Comparison of ENCODE assay signal across 9 cellular contexts in the genomic region with DNA sequence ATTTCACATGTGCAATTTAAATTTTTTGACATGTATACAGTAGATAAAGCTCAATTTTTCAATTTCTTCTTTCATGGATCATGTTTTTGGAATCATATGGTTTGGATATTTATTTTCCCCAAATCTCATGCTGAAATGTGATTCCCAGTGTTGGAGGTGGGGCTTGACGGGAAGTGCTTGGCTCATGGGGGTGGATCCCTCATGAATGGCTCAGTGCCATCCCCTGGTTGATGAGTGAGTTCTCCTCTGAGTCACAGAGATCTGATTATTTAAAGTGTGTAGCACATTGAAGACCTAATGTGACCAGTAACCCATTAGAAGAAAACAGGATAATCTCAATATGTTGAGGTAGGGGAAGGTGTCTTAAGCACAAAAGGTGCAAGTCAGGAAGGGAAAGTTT. TPM values are rescaled to one million over a fixed set of nuclear protein-coding genes. Genes with fewer than 3 reads are reported as not detected.
A peak's percentile ranks its signal among the peaks of the same experiment; 100 is the strongest.
DNase-seq lines count a peak whose midpoint lies in the region; FAIRE-seq and TF ChIP-seq lines count a peak whose summit lies in the region.
"Had no signal": no experiment of that assay in that cellular context is flagged by ENCODE, and none has a peak within 500 bp of the region (broad histone marks: within the 10 kb centered on the region; RNA-seq: fewer than 3 reads in every experiment).

No MANE protein-coding gene starts in this region.

- H3K27ac ChIP-seq in keratinocyte (ENCODE audit: control insufficient read depth, insufficient read depth, low read length) = peak overlapping the region; percentile 71
- H3K27ac ChIP-seq in spleen = peak overlapping the region; percentile 49 to 88 (median 88)

- peaks cover 14% of the 10 kb centered on the region for H3K36me3 Mint-ChIP-seq in activated CD4-positive, alpha-beta T cell treated with anti-CD3 and anti-CD28 coated beads, Interleukin-2, amount 10 ng/mL, durations not matched to agents 24 days and 14 days (ENCODE audit: low read depth)

- H3K4me1 Mint-ChIP-seq in activated CD4-positive, alpha-beta T cell treated with anti-CD3 and anti-CD28 coated beads, Interleukin-2, amount 10 ng/mL, durations not matched to agents 24 days and 14 days = peaks cover 33% of the 10 kb centered on the region

- H3K27me3 ChIP-seq in keratinocyte (ENCODE audit: control insufficient read depth, extremely low read depth, insufficient read depth, low read length) = no peaks in the 10 kb centered on the region
- no peaks in the 10 kb centered on the region for H3K27me3 ChIP-seq in spleen (replicated peaks in 1 of 7)

- no peak for TF ChIP-seq POLR2A in spleen (IDR thresholded peaks at IDR 0.05)

- dilution Hi-C loops in keratinocyte (cut with MboI; ENCODE audit: extremely low pct_ligation_motif_present, low sequenced_read_pairs) = no loop called here

- H3K9me1 ChIP-seq in keratinocyte (ENCODE audit: control insufficient read depth, extremely low read depth, insufficient read depth, low read length) = no peaks in the 10 kb centered on the region

- H2AFZ ChIP-seq in keratinocyte (ENCODE audit: control insufficient read depth, low read length) = no peak overlapping the region

- no peak for TF ChIP-seq CTCF in cardiac fibroblast (IDR thresholded peaks at IDR 0.05; ENCODE audit: low read depth, low read length)
- TF ChIP-seq CTCF in keratinocyte (optimal IDR thresholded peaks at IDR 0.05 in 1 of 3, IDR thresholded peaks at IDR 0.05 in 1 of 3, conservative IDR thresholded peaks at IDR 0.05 in 1 of 3; ENCODE audit: extremely low read depth in 1 of 3, insufficient read depth in 2 of 3, low read length in 3 of 3) = no peak
- no peak for TF ChIP-seq CTCF in spleen (IDR thresholded peaks at IDR 0.05 in 8 of 11, conservative IDR thresholded peaks at IDR 0.05 in 3 of 11)

- H4K20me1 ChIP-seq in keratinocyte (ENCODE audit: control insufficient read depth, extremely low read depth, insufficient read depth, low read length) = no peaks in the 10 kb centered on the region

- no peaks in the 10 kb centered on the region for H3K79me2 ChIP-seq in keratinocyte (ENCODE audit: control insufficient read depth, insufficient read depth, low read length)

- WGBS in spleen, 5 donors = 46 to 68% (median 54%) methylated on average over 1 of the region's 1 CpG

- H3K27me3 Mint-ChIP-seq in activated CD4-positive, alpha-beta T cell treated with anti-CD3 and anti-CD28 coated beads, Interleukin-2, amount 10 ng/mL, durations not matched to agents 24 days and 14 days = no peaks in the 10 kb centered on the region

- H3K36me3 ChIP-seq in keratinocyte (ENCODE audit: control insufficient read depth in 2 of 2, extremely low read depth in 1 of 2, insufficient read depth in 2 of 2, low read length in 2 of 2) = no peaks in the 10 kb centered on the region
- H3K36me3 ChIP-seq in spleen = no peaks in the 10 kb centered on the region

- peaks cover 22% of the 10 kb centered on the region for H3K4me1 ChIP-seq in keratinocyte (ENCODE audit: control insufficient read depth, extremely low read depth, insufficient read depth, low read length)
- H3K4me1 ChIP-seq in spleen = peaks cover 6 to 58% (median 22%) of the 10 kb centered on the region in 6 donors

- FAIRE-seq in keratinocyte (lab: Jason Lieb, UNC) = peak; percentile 88

- intact Hi-C loops in activated CD4-positive, alpha-beta T cell treated with anti-CD3 and anti-CD28 coated beads, Interleukin-2, amount 10 ng/mL, durations not matched to agents 24 days and 14 days (cut with micrococcal nuclease) = loop anchor here (10.0 kb wide), 1 partner anchor 626 kb away; no protein-coding TSS in a partner anchor
- intact Hi-C loops in spleen (cut with DNase I; ENCODE audit: low total_unique reads) = no loop called here

- H3K4me3 ChIP-seq in cardiac fibroblast (replicated peaks in 1 of 2; ENCODE audit: low read depth in 2 of 2, low read length in 2 of 2) (peak overlapping the region; percentile 54 to 61), keratinocyte (ENCODE audit: control insufficient read depth in 2 of 3, extremely low read depth in 1 of 3, insufficient read depth in 2 of 3, low read depth in 1 of 3, low read length in 3 of 3) (peak overlapping the region in 1 of 3 experiments; percentile 67), spleen (peak overlapping the region; percentile 4 to 63 (median 26))

- DNase-seq in activated CD4-positive, alpha-beta T cell treated with anti-CD3 and anti-CD28 coated beads, Interleukin-2, amount 10 ng/mL, durations not matched to agents 24 days and 14 days = no peak
- no peak for DNase-seq in activated CD4-positive, alpha-beta T cell treated with anti-CD3 and anti-CD28 coated beads for 48 hours
- peak; percentile 95 to 97 for DNase-seq in cardiac fibroblast (ENCODE audit: low read depth in 2 of 2)
- DNase-seq in keratinocyte (ENCODE audit: low read depth, low spot score) = no peak
- DNase-seq in spleen = no peak
- no peak for DNase-seq in stimulated activated CD4-positive, alpha-beta T cell treated with anti-CD3 and anti-CD28 coated beads, Interleukin-15, amount 100 ng/mL, for 24 hours
- no peak for DNase-seq in AML-193 (lab: John Stamatoyannopoulos, UW)
- no peak for DNase-seq in NAMALWA (ENCODE audit: low spot score)
- DNase-seq: DND-41 had no signal

- no peak overlapping the region for H3K4me3 Mint-ChIP-seq in activated CD4-positive, alpha-beta T cell treated with anti-CD3 and anti-CD28 coated beads, Interleukin-2, amount 10 ng/mL, durations not matched to agents 24 days and 14 days

- peak overlapping the region; percentile 61 for H3K9ac ChIP-seq in keratinocyte (ENCODE audit: control insufficient read depth, extremely low read depth, insufficient read depth, low read length)

- H3K9me3 Mint-ChIP-seq in activated CD4-positive, alpha-beta T cell treated with anti-CD3 and anti-CD28 coated beads, Interleukin-2, amount 10 ng/mL, durations not matched to agents 24 days and 14 days = peaks cover 3% of the 10 kb centered on the region

- no peaks in the 10 kb centered on the region for H3K9me3 ChIP-seq in keratinocyte (ENCODE audit: control insufficient read depth, low read depth, low read length)
- no peaks in the 10 kb centered on the region for H3K9me3 ChIP-seq in spleen

- H3K4me2 ChIP-seq in keratinocyte (ENCODE audit: control insufficient read depth, extremely low read depth, insufficient read depth, low read depth, low read length) = peak overlapping the region; percentile 92

- H3K27ac Mint-ChIP-seq in activated CD4-positive, alpha-beta T cell treated with anti-CD3 and anti-CD28 coated beads, Interleukin-2, amount 10 ng/mL, durations not matched to agents 24 days and 14 days = peak overlapping the region; percentile 9

RNA-seq across cellular contexts. Expression of a gene that starts 9.1 kb away (rescaled TPM):
- 217 and 223 TPM in 2 replicates for total RNA-seq in activated CD4-positive, alpha-beta T cell treated with anti-CD3 and anti-CD28 coated beads, Interleukin-2, amount 10 ng/mL, durations not matched to agents 24 days and 14 days
- polyA plus RNA-seq in keratinocyte (118 to 193 TPM (median 145 TPM) in 3 replicates), spleen (100 to 1,000 TPM; 165 to 205 (median 186) TPM)
- 116 TPM for polyA plus RNA-seq in keratinocyte (2011; ENCODE audit: low read depth)
- 88.8 and 155 TPM in 2 replicates for polyA plus RNA-seq in keratinocyte (2011; cell fraction: cytosol; rRNA removed)
- polyA plus RNA-seq in keratinocyte (2011; cell fraction: nucleus; rRNA removed) = 155 and 191 TPM in 2 replicates
- 69.6 and 121 TPM in 2 replicates for polyA plus RNA-seq in keratinocyte (2012; ENCODE audit: low replicate concordance)
- 42.0 to 91.5 TPM (median 56.9 TPM) in 3 replicates for polyA minus RNA-seq in keratinocyte
- polyA minus RNA-seq in keratinocyte (2011; cell fraction: cytosol; rRNA and poly(A)+ RNA removed) = 53.3 TPM
- 56.6 and 94.6 TPM in 2 replicates for polyA minus RNA-seq in keratinocyte (2011; cell fraction: nucleus; rRNA and poly(A)+ RNA removed)
- 100 to 1,000 TPM; 155 to 201 (median 175) TPM for total RNA-seq in spleen

Comparison
In these comparisons a context has a peak if more than half of its experiments do, and no peak if none do; other contexts are left out.
1. DNase-seq: peak in cardiac fibroblast (2 of 2); none in activated CD4-positive, alpha-beta T cell treated with anti-CD3 and anti-CD28 coated beads, Interleukin-2, amount 10 ng/mL, durations not matched to agents 24 days and 14 days (single experiment), activated CD4-positive, alpha-beta T cell treated with anti-CD3 and anti-CD28 coated beads for 48 hours (single experiment), keratinocyte (single experiment), spleen (single experiment), stimulated activated CD4-positive, alpha-beta T cell treated with anti-CD3 and anti-CD28 coated beads, Interleukin-15, amount 100 ng/mL, for 24 hours (single experiment), AML-193 (0 of 2) and NAMALWA (single experiment).